In genomic region chr12:56315256-56315625, GRCh38 we compare ENCODE assay signal across 8 cellular contexts. TPM values are rescaled to one million over a fixed set of nuclear protein-coding genes. Genes with fewer than 3 reads are reported as not detected.
DNase-seq lines count a peak whose midpoint lies in the region; ATAC-seq, FAIRE-seq and TF ChIP-seq lines count a peak whose summit lies in the region.

No MANE protein-coding gene starts in this region.

- peak overlapping the region; percentile 96 for H3K27ac ChIP-seq in parathyroid adenoma

- ATAC-seq in activated CD4-positive, alpha-beta T cell treated with anti-CD3 and anti-CD28 coated beads for 36 hours = no peak
- no peak for ATAC-seq in WTC11
- no peak for ATAC-seq in HG03469 (IDR thresholded peaks at IDR 0.05; ENCODE audit: unreplicated experiment)
- no peak for ATAC-seq in HG03521 (IDR thresholded peaks at IDR 0.05; ENCODE audit: unreplicated experiment)

- FAIRE-seq in frontal cortex (lab: Jason Lieb, UNC) = no peak
- no peak for FAIRE-seq in urothelium cell line (lab: Jason Lieb, UNC)

- H3K27me3 Mint-ChIP-seq in activated CD4-positive, alpha-beta T cell treated with anti-CD3 and anti-CD28 coated beads for 36 hours = no peaks in the 10 kb centered on the region
- no peaks in the 10 kb centered on the region for H3K27me3 Mint-ChIP-seq in WTC11 (ENCODE audit: low read depth)

- no peaks in the 10 kb centered on the region for H3K36me3 ChIP-seq in parathyroid adenoma (ENCODE audit: control insufficient read depth, insufficient read depth, low read length)

- peak overlapping the region; percentile 74 for H3K9ac ChIP-seq in parathyroid adenoma

- DNase-seq in activated CD4-positive, alpha-beta T cell treated with anti-CD3 and anti-CD28 coated beads for 36 hours = peak; percentile 41
- no peak for DNase-seq in activated CD4-positive, alpha-beta T cell treated with anti-CD3 and anti-CD28 coated beads, Interleukin-2, amount 50 U/mL, for 1 hour
- no peak for DNase-seq in WTC11 (ENCODE audit: low spot score)
- peak; percentile 44 to 45 for DNase-seq in frontal cortex (ENCODE audit: low spot score in 2 of 2)
- no peak for DNase-seq in urothelium cell line (ENCODE audit: low spot score)

- H3K9me3 ChIP-seq in parathyroid adenoma (ENCODE audit: control insufficient read depth, low read length) = no peaks in the 10 kb centered on the region

- H3K4me1 Mint-ChIP-seq in activated CD4-positive, alpha-beta T cell treated with anti-CD3 and anti-CD28 coated beads for 36 hours = peaks cover 18% of the 10 kb centered on the region
- peaks cover 8% of the 10 kb centered on the region for H3K4me1 Mint-ChIP-seq in WTC11

- POLR2A ChIA-PET in activated CD4-positive, alpha-beta T cell treated with anti-CD3 and anti-CD28 coated beads for 36 hours (lab: Charles Lee) = interaction anchor here (0.5 to 2.0 kb wide), 10 partner anchors 16 to 382 kb away, joined by 3 to 16 read pairs (median 6); partner anchors contain the start of genes IL23A, PAN2, RNF41 and STAT2
- POLR2A ChIA-PET in WTC11 (lab: Charles Lee) = interaction anchor here (0.5 to 2.5 kb wide), 12 partner anchors 10 to 364 kb away, joined by 3 to 24 read pairs (median 4); partner anchors contain the start of genes IL23A, PA2G4, RNF41 and SMARCC2

- H3K4me3 Mint-ChIP-seq in activated CD4-positive, alpha-beta T cell treated with anti-CD3 and anti-CD28 coated beads for 36 hours = peak overlapping the region; percentile 97
- peak overlapping the region; percentile 98 for H3K4me3 Mint-ChIP-seq in WTC11

- intact Hi-C loops in activated CD4-positive, alpha-beta T cell treated with anti-CD3 and anti-CD28 coated beads for 36 hours (cut with DNase I, micrococcal nuclease) = loop anchor here (5.0 kb wide), 2 partner anchors 132 to 372 kb away; partner anchors contain the start of genes PTGES3 (in 1 of the 2) and TIMELESS (in 1 of the 2)

- peak overlapping the region; percentile 71 for H2AFZ ChIP-seq in parathyroid adenoma

- peaks cover 28% of the 10 kb centered on the region for H3K36me3 Mint-ChIP-seq in activated CD4-positive, alpha-beta T cell treated with anti-CD3 and anti-CD28 coated beads for 36 hours (ENCODE audit: low read depth)
- peaks cover 30% of the 10 kb centered on the region for H3K36me3 Mint-ChIP-seq in WTC11

- no peaks in the 10 kb centered on the region for H3K9me3 Mint-ChIP-seq in activated CD4-positive, alpha-beta T cell treated with anti-CD3 and anti-CD28 coated beads for 36 hours (ENCODE audit: low read depth)
- H3K9me3 Mint-ChIP-seq in WTC11 = no peaks in the 10 kb centered on the region

- H3K79me2 ChIP-seq in parathyroid adenoma = peaks cover 10% of the 10 kb centered on the region

- peak overlapping the region; percentile 96 for H3K4me3 ChIP-seq in parathyroid adenoma (ENCODE audit: low read depth, low read length)

- peaks cover 10% of the 10 kb centered on the region for H3K4me1 ChIP-seq in parathyroid adenoma

- CTCF ChIA-PET in activated CD4-positive, alpha-beta T cell treated with anti-CD3 and anti-CD28 coated beads for 36 hours (lab: Charles Lee) = interaction anchor here (1.4 to 5.0 kb wide), 6 partner anchors 17 to 149 kb away, joined by 3 to 30 read pairs (median 8); partner anchors contain the start of genes PAN2, SMARCC2 and STAT2
- CTCF ChIA-PET in WTC11 (lab: Charles Lee) = interaction anchor here (0.6 to 4.5 kb wide), 24 partner anchors 15 to 322 kb away, joined by 3 to 59 read pairs (median 6); partner anchors contain the start of genes COQ10A, CS, IL23A and PA2G4

- TF ChIP-seq CTCF in WTC11 (IDR thresholded peaks at IDR 0.05) = no peak
- TF ChIP-seq CTCF in parathyroid adenoma (IDR thresholded peaks at IDR 0.05) = no peak

- H3K27me3 ChIP-seq in parathyroid adenoma (ENCODE audit: control insufficient read depth, insufficient read depth, low read length) = no peaks in the 10 kb centered on the region

- peak overlapping the region; percentile 95 for H3K27ac Mint-ChIP-seq in activated CD4-positive, alpha-beta T cell treated with anti-CD3 and anti-CD28 coated beads for 36 hours
- peak overlapping the region; percentile 99 for H3K27ac Mint-ChIP-seq in WTC11

- peak overlapping the region; percentile 98 for H3K4me2 ChIP-seq in parathyroid adenoma (ENCODE audit: low read length)

TF ChIP-seq in WTC11, 78 proteins besides CTCF, POLR2A, EP300 and RAD21:
- TF ChIP-seq ZNF219 (CRISPR knock-in tag; IDR thresholded peaks at IDR 0.05; ENCODE audit: borderline replicate concordance) (no peak), ETV6 (CRISPR knock-in tag; IDR thresholded peaks at IDR 0.05) (0 out of 2 replicates have a peak, but pooled peaks have one; percentile 24)
TF ChIP-seq in WTC11: peak in this region for 1.

RNA-seq across cellular contexts. Expression of gene CNPY2, which starts 0.5 kb away (rescaled TPM):
- 10 to 100 TPM; 77.4 to 82.6 TPM for total RNA-seq in activated CD4-positive, alpha-beta T cell treated with anti-CD3 and anti-CD28 coated beads for 36 hours
- total RNA-seq in WTC11 (2021) (171 to 193 TPM (median 192 TPM) in 3 replicates), frontal cortex (42.8 TPM)

RNA-seq across cellular contexts. Expression of gene CS, which starts 15.1 kb away (rescaled TPM):
- 100 to 1,000 TPM; 197 to 293 TPM for total RNA-seq in activated CD4-positive, alpha-beta T cell treated with anti-CD3 and anti-CD28 coated beads for 36 hours
- total RNA-seq in WTC11 (2021) (241 to 275 TPM (median 246 TPM) in 3 replicates), frontal cortex (83.6 TPM)

RNA-seq across cellular contexts. Expression of gene PAN2, which starts 18.6 kb away (rescaled TPM):
- 10 to 100 TPM; 54.6 to 62.5 TPM for total RNA-seq in activated CD4-positive, alpha-beta T cell treated with anti-CD3 and anti-CD28 coated beads for 36 hours
- 46.7 to 58.0 TPM (median 57.5 TPM) in 3 replicates for total RNA-seq in WTC11 (2021)
- 24.5 TPM for total RNA-seq in frontal cortex

RNA-seq across cellular contexts. Expression of gene IL23A, which starts 23.4 kb away (rescaled TPM):
- 10 to 100 TPM; 18.5 to 21.6 TPM for total RNA-seq in activated CD4-positive, alpha-beta T cell treated with anti-CD3 and anti-CD28 coated beads for 36 hours
- total RNA-seq in WTC11 (2021) (2.9 to 3.0 TPM (median 2.9 TPM) in 3 replicates), frontal cortex (not detected)

RNA-seq across cellular contexts. Expression of gene STAT2, which starts 44.7 kb away (rescaled TPM):
- 100 to 1,000 TPM; 116 to 124 TPM for total RNA-seq in activated CD4-positive, alpha-beta T cell treated with anti-CD3 and anti-CD28 coated beads for 36 hours
- total RNA-seq in WTC11 (2021) (53.2 to 54.5 TPM (median 54.5 TPM) in 3 replicates), frontal cortex (75.0 TPM)

Comparison
In these comparisons a context has a peak if more than half of its experiments do, and no peak if none do; other contexts are left out.
1. DNase-seq: peak in activated CD4-positive, alpha-beta T cell treated with anti-CD3 and anti-CD28 coated beads for 36 hours (single experiment) and frontal cortex (2 of 2); none in activated CD4-positive, alpha-beta T cell treated with anti-CD3 and anti-CD28 coated beads, Interleukin-2, amount 50 U/mL, for 1 hour (single experiment), WTC11 (single experiment) and urothelium cell line (single experiment).